ENCODE assay signal across 10 cellular contexts in genomic region chr2:238728322-238729260, GRCh38.
DNase-seq lines count a peak whose midpoint lies in the region; ATAC-seq and TF ChIP-seq lines count a peak whose summit lies in the region.
"Had no signal": no experiment of that assay in that cellular context is flagged by ENCODE, and none has a peak within 500 bp of the region (broad histone marks: within the 10 kb centered on the region; RNA-seq: fewer than 3 reads in every experiment).

No MANE protein-coding gene starts in this region.

- H4K20me1 ChIP-seq in osteoblast (ENCODE audit: insufficient read depth, low read length) (no peaks in the 10 kb centered on the region), PC-9 (ENCODE audit: insufficient read depth) (no peaks in the 10 kb centered on the region)

- H3K4me2 ChIP-seq in osteoblast (ENCODE audit: insufficient read depth, low read length) (peak overlapping the region; percentile 17), PC-9 (no peak overlapping the region)

- no peak overlapping the region for H3K4me3 Mint-ChIP-seq in T-helper 17 cell
- H3K4me3 Mint-ChIP-seq: effector memory CD8-positive, alpha-beta T cell; naive B cell had no signal

- CTCF ChIA-PET in AG04450 (lab: Charles Lee) (interaction anchor here (1.3 to 3.1 kb wide), 4 partner anchors 8 to 243 kb away, joined by 3 to 15 read pairs (median 4); no protein-coding TSS in a partner anchor), PC-9 (lab: Charles Lee) (no interaction called here)

- TF ChIP-seq CTCF in AG04450 (IDR thresholded peaks at IDR 0.05; ENCODE audit: low read depth, low read length) (no peak), foreskin fibroblast (IDR thresholded peaks at IDR 0.05; ENCODE audit: low read depth, low read length) (no peak), osteoblast (IDR thresholded peaks at IDR 0.05; ENCODE audit: extremely low read depth, low read depth, low read length) (no peak), PC-9 (conservative IDR thresholded peaks at IDR 0.05) (no peak)

- no TSS peak for BruUV-seq in PC-9 (replicated peaks; lab: Mats Ljungman, UMichigan)

- peak overlapping the region; percentile 73 for H2AFZ ChIP-seq in osteoblast (ENCODE audit: low read length)
- H2AFZ ChIP-seq in PC-9: no peak overlapping the region; the same call in 1 of the 2 replicates

- peak; percentile 69 for DNase-seq in AG04450 (ENCODE audit: low read depth, low spot score)
- DNase-seq in adipocyte (ENCODE audit: low read depth): peak; percentile 93
- DNase-seq in foreskin fibroblast: peak; percentile 93 to 95
- DNase-seq in osteoblast (ENCODE audit: insufficient read length, low spot score, missing footprints): peak; percentile 82
- no peak for DNase-seq in HPDE6-E6E7 (ENCODE audit: extremely low spot score)
- DNase-seq in PC-9: no peak
- no peak for DNase-seq in T-helper 17 cell
- DNase-seq: effector memory CD8-positive, alpha-beta T cell; naive B cell had no signal

- peaks cover 56% of the 10 kb centered on the region for H3K4me1 ChIP-seq in adipocyte (ENCODE audit: control insufficient read depth, insufficient read depth, low read length)
- peaks cover 23% of the 10 kb centered on the region for H3K4me1 ChIP-seq in osteoblast (ENCODE audit: insufficient read depth, low read length)
- H3K4me1 ChIP-seq in PC-9 (replicated peaks; ENCODE audit: insufficient read depth): no peaks in the 10 kb centered on the region

- H3K9me3 ChIP-seq in AG04450 (ENCODE audit: control insufficient read depth, insufficient read depth, low read length) (peaks cover 3% of the 10 kb centered on the region; the same call in 1 of the 2 replicates), adipocyte (ENCODE audit: control insufficient read depth, low read length) (peaks cover 4% of the 10 kb centered on the region), osteoblast (ENCODE audit: low read depth, low read length) (no peaks in the 10 kb centered on the region), PC-9 (ENCODE audit: insufficient read depth, low read depth) (no peaks in the 10 kb centered on the region), T-helper 17 cell (ENCODE audit: control insufficient read depth, low read length, poor library complexity, severe bottlenecking) (no peaks in the 10 kb centered on the region)

- H3K9ac ChIP-seq in adipocyte (ENCODE audit: low read length): peak overlapping the region; percentile 84

- H3K4me3 ChIP-seq in AG04450 (ENCODE audit: low read depth, low read length) (no peak overlapping the region), adipocyte (ENCODE audit: low read length) (peak overlapping the region; percentile 60), foreskin fibroblast (ENCODE audit: low read depth in 1 of 2, low read length in 2 of 2) (peak overlapping the region in 1 of 2 donors; percentile 14), osteoblast (ENCODE audit: insufficient read depth, low read length) (no peak overlapping the region), PC-9 (no peak overlapping the region)

- H3K79me2 ChIP-seq in osteoblast (ENCODE audit: insufficient read depth, low read length) (no peaks in the 10 kb centered on the region), PC-9 (ENCODE audit: low read depth) (no peaks in the 10 kb centered on the region)

- ATAC-seq in HG03354 (IDR thresholded peaks at IDR 0.05; ENCODE audit: poor library complexity, severe bottlenecking, unreplicated experiment): no peak
- no peak for ATAC-seq in T-helper 17 cell
- ATAC-seq: effector memory CD8-positive, alpha-beta T cell had no signal

- H3K9me2 ChIP-seq in PC-9 (ENCODE audit: insufficient read depth): no peaks in the 10 kb centered on the region

- no peaks in the 10 kb centered on the region for H3F3A ChIP-seq in PC-9 (ENCODE audit: insufficient read depth, low read depth)

- H3K36me3 ChIP-seq in adipocyte (ENCODE audit: control insufficient read depth, insufficient read depth, low read length, severe bottlenecking) (no peaks in the 10 kb centered on the region), osteoblast (ENCODE audit: insufficient read depth, low read length) (no peaks in the 10 kb centered on the region), PC-9 (ENCODE audit: low read depth) (no peaks in the 10 kb centered on the region)

- H3K27me3 ChIP-seq in AG04450 (ENCODE audit: control insufficient read depth, insufficient read depth, low read length) (no peaks in the 10 kb centered on the region), adipocyte (replicated peaks; ENCODE audit: control insufficient read depth, insufficient read depth, low read length) (no peaks in the 10 kb centered on the region), osteoblast (ENCODE audit: insufficient read depth, low read length) (peaks cover 7% of the 10 kb centered on the region), PC-9 (ENCODE audit: insufficient read depth, low read depth) (peaks cover 80% of the 10 kb centered on the region)

- peaks cover 44% of the 10 kb centered on the region for H3K27me3 Mint-ChIP-seq in T-helper 17 cell

- H3K27ac Mint-ChIP-seq in T-helper 17 cell: no peak overlapping the region
- H3K27ac Mint-ChIP-seq: effector memory CD8-positive, alpha-beta T cell; naive B cell had no signal

- POLR2A ChIA-PET in AG04450 (lab: Yijun Ruan, JAX) (no interaction called here), PC-9 (lab: Charles Lee; ENCODE audit: unreplicated experiment) (interaction anchor here (0.6 kb wide), 1 partner anchor 114 kb away, joined by 9 read pairs; no protein-coding TSS in a partner anchor)

- H3K36me3 Mint-ChIP-seq in T-helper 17 cell (ENCODE audit: low read depth): peaks cover 2% of the 10 kb centered on the region

- peaks cover 2% of the 10 kb centered on the region for H3K4me1 Mint-ChIP-seq in T-helper 17 cell
- H3K4me1 Mint-ChIP-seq: naive B cell had no signal

- intact Hi-C loops in PC-9 (cut with micrococcal nuclease; ENCODE audit: unreplicated experiment): no loop called here

- H3K27ac ChIP-seq in AG04450 (ENCODE audit: low read depth, low read length) (peak overlapping the region; percentile 92), osteoblast (ENCODE audit: low read depth, low read length) (peak overlapping the region; percentile 80), PC-9 (no peak overlapping the region)

Comparison
In these comparisons a context has a peak if more than half of its experiments do, and no peak if none do; other contexts are left out.
1. DNase-seq: peak in AG04450 (single experiment), adipocyte (single experiment), foreskin fibroblast (2 of 2) and osteoblast (single experiment); none in HPDE6-E6E7 (single experiment), PC-9 (0 of 2) and T-helper 17 cell (0 of 3).